ENCODE assay signal across 8 cellular contexts in the genomic region with DNA sequence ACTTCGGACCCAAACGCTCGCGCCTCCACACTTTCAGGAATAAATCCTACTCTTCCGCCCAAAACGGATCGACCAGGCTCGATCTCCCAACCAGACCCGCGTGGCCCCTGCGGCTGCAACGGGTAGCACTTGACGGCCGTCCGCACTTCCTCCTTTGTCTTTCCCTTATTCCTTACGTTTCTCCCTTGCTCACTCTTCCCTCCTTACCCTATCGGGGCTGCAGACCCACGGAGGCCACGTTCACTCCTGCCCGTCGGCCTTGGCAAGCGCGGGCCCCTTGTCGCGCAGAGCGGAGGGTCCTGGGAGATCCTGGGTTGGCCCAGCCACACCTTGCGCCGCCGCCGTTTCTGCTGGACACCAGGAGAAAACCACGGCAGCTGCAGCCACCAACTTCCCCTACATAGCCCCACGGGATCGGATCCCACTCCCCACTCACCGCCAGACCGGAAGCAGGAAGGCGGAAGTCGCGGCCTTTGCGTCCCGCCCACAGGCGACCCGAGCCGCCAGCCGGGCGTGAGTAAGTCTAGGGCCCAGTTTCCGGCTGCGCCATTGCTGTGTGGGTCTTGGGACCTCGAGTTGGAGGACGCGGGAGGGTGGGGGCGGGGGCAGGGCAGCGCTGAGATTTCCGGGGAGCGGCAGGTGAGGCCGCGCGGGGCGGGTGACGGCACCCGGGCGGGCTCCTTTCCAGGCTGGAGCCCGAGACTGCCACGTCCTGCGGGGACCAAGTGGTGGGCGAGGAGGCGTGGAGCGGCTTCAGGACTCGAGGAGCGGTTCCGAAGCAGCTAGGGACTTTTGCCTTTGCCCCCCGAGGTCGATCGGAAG. TPM values are rescaled to one million over a fixed set of nuclear protein-coding genes. Genes with fewer than 3 reads are reported as not detected.
A peak's percentile ranks its signal among the peaks of the same experiment; 100 is the strongest.
DNase-seq lines count a peak whose midpoint lies in the region; ATAC-seq and TF ChIP-seq lines count a peak whose summit lies in the region.

A gene with protein sequence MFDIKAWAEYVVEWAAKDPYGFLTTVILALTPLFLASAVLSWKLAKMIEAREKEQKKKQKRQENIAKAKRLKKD (minus strand): TSS at position 459 of the 822 bp plus-strand sequence. CDS start 2,297 bp downstream, outside the sequence.

- H3K27ac ChIP-seq in HUES6 (ENCODE audit: low read depth, low read length) = peak within 1 kb of the TSS; percentile 91

- peaks cover 41% of the 10 kb centered on the region for H3K36me3 ChIP-seq in HUES6 (ENCODE audit: control insufficient read depth, insufficient read depth, low read length)

- H3K27me3 ChIP-seq in HUES6 (ENCODE audit: control insufficient read depth, insufficient read depth, low read length) = no peaks in the 10 kb centered on the region

- H3K9ac ChIP-seq in HUES6 (ENCODE audit: low read length) = peak within 1 kb of the TSS; percentile 91

- peaks cover 54% of the 10 kb centered on the region for H3K36me3 Mint-ChIP-seq in Calu3 (ENCODE audit: insufficient read depth, unreplicated experiment)

- peak within 1 kb of the TSS; percentile 95 for H3K27ac Mint-ChIP-seq in Calu3 (ENCODE audit: unreplicated experiment)

- H3K9me3 ChIP-seq in HUES6 (ENCODE audit: control insufficient read depth, insufficient read depth, low read depth, low read length) = peaks cover 7% of the 10 kb centered on the region

- DNase-seq in Calu3 (peak; percentile 91), OCI-M2 (lab: John Stamatoyannopoulos, UW; ENCODE audit: unreplicated experiment) (peak; percentile 47), activated T-cell treated with anti-CD3 and anti-CD28 coated beads for 48 hours (ENCODE audit: low read depth) (peak; percentile 83), epithelial cell of proximal tubule (ENCODE audit: low read depth) (no peak), mucosa of gallbladder (ENCODE audit: low spot score) (peak; percentile 89)
- DNase-seq in stimulated activated CD8-positive, alpha-beta memory T cell treated with anti-CD3 and anti-CD28 coated beads, Interleukin-4, amount 100 ng/mL, for 4 hours (ENCODE audit: low read depth in 2 of 2, low spot score in 1 of 2) = peak; percentile 57 to 74

- peak within 1 kb of the TSS; percentile 97 for H3K4me3 ChIP-seq in HUES6 (ENCODE audit: low read depth, low read length)
- H3K4me3 ChIP-seq in epithelial cell of proximal tubule (ENCODE audit: low read depth, low read length) = peak within 1 kb of the TSS; percentile 93

- H3K4me1 Mint-ChIP-seq in Calu3 (ENCODE audit: low read depth, unreplicated experiment) = peaks cover 22% of the 10 kb centered on the region

- no peak for TF ChIP-seq CTCF in Calu3 (IDR thresholded peaks at IDR 0.05; ENCODE audit: unreplicated experiment)
- no peak for TF ChIP-seq CTCF in epithelial cell of proximal tubule (conservative IDR thresholded peaks at IDR 0.05; ENCODE audit: low read depth, low read length)

- peak; percentile 97 for ATAC-seq in GM21423 (IDR thresholded peaks at IDR 0.05; ENCODE audit: unreplicated experiment)

- peaks cover 14% of the 10 kb centered on the region; the same call in 1 of the 2 replicates for H3K4me1 ChIP-seq in HUES6 (ENCODE audit: control insufficient read depth, insufficient read depth, low read length)

- intact Hi-C loops in Calu3 (cut with micrococcal nuclease; ENCODE audit: unreplicated experiment) = loop anchor here (2.0 to 10.0 kb wide), 5 partner anchors 93 to 763 kb away; no protein-coding TSS in a partner anchor

- BruUV-seq in Calu3 (replicated peaks; lab: Mats Ljungman, UMichigan) = no TSS peak

- CTCF ChIA-PET in Calu3 (lab: Charles Lee) = interaction anchor here (0.8 to 1.2 kb wide), 2 partner anchors 13 to 454 kb away, joined by 3 read pairs; no protein-coding TSS in a partner anchor

- no peaks in the 10 kb centered on the region for H3K9me3 Mint-ChIP-seq in Calu3 (ENCODE audit: low read depth, unreplicated experiment)

- peak within 1 kb of the TSS; percentile 90 for H3K4me3 Mint-ChIP-seq in Calu3 (ENCODE audit: low read depth, unreplicated experiment)

- no peaks in the 10 kb centered on the region for H3K27me3 Mint-ChIP-seq in Calu3 (ENCODE audit: unreplicated experiment)

RNA-seq across cellular contexts. Expression of the gene that starts here (rescaled TPM):
- total RNA-seq in Calu3 (2022) (89.6 and 100 TPM in 2 replicates), epithelial cell of proximal tubule (70.5 and 71.4 TPM in 2 replicates), mucosa of gallbladder (60.6 TPM)
